In genomic region chr1:186375929-186376330, GRCh38 we compare ENCODE assay signal across 2 cellular contexts.
TF ChIP-seq lines count a peak whose summit lies in the region.

No MANE protein-coding gene starts in this region.

TF ChIP-seq in H1, 55 proteins besides CTCF, POLR2A, EP300 and RAD21:
- TF ChIP-seq JUND (IDR thresholded peaks at IDR 0.05; ENCODE audit: low read length) (no peak), HDAC6 (IDR thresholded peaks at IDR 0.05; ENCODE audit: low read depth, low read length) (no peak), RBBP5 (IDR thresholded peaks at IDR 0.05; ENCODE audit: borderline replicate concordance, low read depth, low read length) (no peak), KDM4A (IDR thresholded peaks at IDR 0.05; ENCODE audit: low read depth, low read length, severe bottlenecking) (peak; percentile 15), SAP30 (IDR thresholded peaks at IDR 0.05; ENCODE audit: insufficient read depth, insufficient replicate concordance, low read length) (no peak), PHF8 (conservative IDR thresholded peaks at IDR 0.05; ENCODE audit: low read depth, low read length) (peak; percentile 81; the same call in 1 of the 2 replicates)

TF ChIP-seq in neural cell, 6 proteins besides CTCF, POLR2A, EP300 and RAD21:
- TF ChIP-seq TAF1 (IDR thresholded peaks at IDR 0.05; ENCODE audit: low read depth) = no peak
- TF ChIP-seq EZH2 (IDR thresholded peaks at IDR 0.05; ENCODE audit: borderline replicate concordance, insufficient read depth, low read length, poor library complexity, severe bottlenecking) = no peak
- no peak for TF ChIP-seq POLR2AphosphoS5 (IDR thresholded peaks at IDR 0.05)
- TF ChIP-seq REST (IDR thresholded peaks at IDR 0.05; ENCODE audit: borderline replicate concordance) = no peak
- TF ChIP-seq MXI1 (conservative IDR thresholded peaks at IDR 0.05; ENCODE audit: poor library complexity, severe bottlenecking) = no peak
- TF ChIP-seq SMC3 (conservative IDR thresholded peaks at IDR 0.05; ENCODE audit: poor library complexity) = no peak
TF ChIP-seq in neural cell: peak in this region for 0.
